1 cellular context compared by ENCODE assay signal in the genomic region with DNA sequence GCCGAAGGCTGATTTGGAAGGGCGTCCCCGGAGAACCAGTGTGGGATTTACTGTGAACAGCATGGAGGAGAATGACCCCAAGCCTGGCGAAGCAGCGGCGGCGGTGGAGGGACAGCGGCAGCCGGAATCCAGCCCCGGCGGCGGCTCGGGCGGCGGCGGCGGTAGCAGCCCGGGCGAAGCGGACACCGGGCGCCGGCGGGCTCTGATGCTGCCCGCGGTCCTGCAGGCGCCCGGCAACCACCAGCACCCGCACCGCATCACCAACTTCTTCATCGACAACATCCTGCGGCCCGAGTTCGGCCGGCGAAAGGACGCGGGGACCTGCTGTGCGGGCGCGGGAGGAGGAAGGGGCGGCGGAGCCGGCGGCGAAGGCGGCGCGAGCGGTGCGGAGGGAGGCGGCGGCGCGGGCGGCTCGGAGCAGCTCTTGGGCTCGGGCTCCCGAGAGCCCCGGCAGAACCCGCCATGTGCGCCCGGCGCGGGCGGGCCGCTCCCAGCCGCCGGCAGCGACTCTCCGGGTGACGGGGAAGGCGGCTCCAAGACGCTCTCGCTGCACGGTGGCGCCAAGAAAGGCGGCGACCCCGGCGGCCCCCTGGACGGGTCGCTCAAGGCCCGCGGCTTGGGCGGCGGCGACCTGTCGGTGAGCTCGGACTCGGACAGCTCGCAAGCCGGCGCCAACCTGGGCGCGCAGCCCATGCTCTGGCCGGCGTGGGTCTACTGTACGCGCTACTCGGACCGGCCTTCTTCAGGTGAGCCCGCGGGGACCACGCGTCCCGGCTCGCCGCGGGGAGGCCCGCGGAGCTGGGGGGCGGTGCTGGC.
TF ChIP-seq lines count a peak whose summit lies in the region.

No MANE protein-coding gene starts in this region.

TF ChIP-seq in endothelial cell of umbilical vein, 7 proteins besides CTCF, POLR2A, EP300 and RAD21 (continued from another document):
- TF ChIP-seq GATA2 (IDR thresholded peaks at IDR 0.05; ENCODE audit: insufficient read depth, insufficient read length, low read depth, low read length) (no peak), POLR2AphosphoS5 (IDR thresholded peaks at IDR 0.05; ENCODE audit: insufficient read depth, low read depth, low read length) (no peak), MYC (IDR thresholded peaks at IDR 0.05; ENCODE audit: low read depth, low read length) (no peak)
